1 cellular context compared by ENCODE assay signal in the genomic region with DNA sequence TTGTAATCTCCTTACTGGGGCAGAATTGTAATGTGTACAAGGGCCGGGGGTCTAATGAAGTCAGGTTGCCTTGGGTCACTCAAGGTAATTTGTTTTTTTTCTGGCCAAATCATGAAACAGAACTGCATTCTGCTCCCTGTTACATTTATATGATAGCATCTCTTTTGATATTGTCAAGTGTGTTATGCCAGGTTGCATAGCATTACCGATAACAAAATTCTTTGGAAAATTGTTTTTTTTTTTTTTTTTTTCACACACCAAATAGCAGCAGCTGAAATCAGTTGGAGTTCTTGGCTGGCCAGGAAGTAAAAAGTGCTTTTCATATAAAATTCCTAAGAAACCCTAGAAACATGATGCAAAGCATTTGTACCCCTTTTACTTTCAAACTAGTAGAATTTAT.
TF ChIP-seq lines count a peak whose summit lies in the region.

No MANE protein-coding gene starts in this region.

TF ChIP-seq in IMR-90, 13 proteins besides CTCF, POLR2A, EP300 and RAD21:
- TF ChIP-seq CEBPB (IDR thresholded peaks at IDR 0.05; ENCODE audit: low read depth, low read length): no peak
- TF ChIP-seq RCOR1 (IDR thresholded peaks at IDR 0.05; ENCODE audit: insufficient replicate concordance, low read length): no peak
- TF ChIP-seq CHD1 (IDR thresholded peaks at IDR 0.05; ENCODE audit: low read depth, low read length): no peak
- TF ChIP-seq RFX5 (IDR thresholded peaks at IDR 0.05; ENCODE audit: low read depth, low read length): no peak
- TF ChIP-seq, protein P1, sequence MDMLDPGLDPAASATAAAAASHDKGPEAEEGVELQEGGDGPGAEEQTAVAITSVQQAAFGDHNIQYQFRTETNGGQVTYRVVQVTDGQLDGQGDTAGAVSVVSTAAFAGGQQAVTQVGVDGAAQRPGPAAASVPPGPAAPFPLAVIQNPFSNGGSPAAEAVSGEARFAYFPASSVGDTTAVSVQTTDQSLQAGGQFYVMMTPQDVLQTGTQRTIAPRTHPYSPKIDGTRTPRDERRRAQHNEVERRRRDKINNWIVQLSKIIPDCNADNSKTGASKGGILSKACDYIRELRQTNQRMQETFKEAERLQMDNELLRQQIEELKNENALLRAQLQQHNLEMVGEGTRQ (IDR thresholded peaks at IDR 0.05; ENCODE audit: low read depth, low read length): no peak
- TF ChIP-seq NFE2L2 (IDR thresholded peaks at IDR 0.05; ENCODE audit: low read depth, low read length): no peak
- TF ChIP-seq FOS (IDR thresholded peaks at IDR 0.05; ENCODE audit: low read depth, low read length): no peak
- no peak for TF ChIP-seq MXI1 (IDR thresholded peaks at IDR 0.05; ENCODE audit: borderline replicate concordance, low read depth, low read length)
- TF ChIP-seq SMC3 (IDR thresholded peaks at IDR 0.05; ENCODE audit: low read depth, low read length): no peak
- no peak for TF ChIP-seq ELK1 (IDR thresholded peaks at IDR 0.05; ENCODE audit: borderline replicate concordance, low read depth, low read length)
- no peak for TF ChIP-seq MAZ (IDR thresholded peaks at IDR 0.05; ENCODE audit: borderline replicate concordance, low read depth, low read length)
- TF ChIP-seq MAFK (IDR thresholded peaks at IDR 0.05; ENCODE audit: low read depth, low read length): no peak
- TF ChIP-seq BHLHE40 (IDR thresholded peaks at IDR 0.05; ENCODE audit: low read depth, low read length): no peak
TF ChIP-seq in IMR-90: peak in this region for 0.
